In the genomic region with DNA sequence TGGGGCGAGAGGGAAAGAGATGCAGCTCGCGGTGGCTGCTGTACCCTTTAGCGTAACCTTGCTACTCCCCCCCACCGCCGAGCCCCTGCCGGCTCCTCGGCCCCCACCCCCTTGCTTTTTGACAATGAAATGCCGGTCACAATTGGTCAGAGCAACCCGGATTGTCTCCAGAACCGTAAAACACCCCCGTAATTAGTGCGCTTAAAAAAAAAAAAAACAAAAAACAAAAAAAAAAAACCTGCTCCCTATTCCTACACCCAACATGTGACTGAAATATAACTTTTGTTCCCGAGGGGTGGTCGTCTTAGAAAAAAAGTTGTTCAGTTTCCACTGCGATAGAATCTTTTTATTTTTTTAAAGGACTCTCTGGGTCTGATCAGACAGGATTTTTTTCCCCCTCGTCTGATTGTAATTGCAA, we compare ENCODE assay signal across 8 cellular contexts. TPM values are rescaled to one million over a fixed set of nuclear protein-coding genes. Genes with fewer than 3 reads are reported as not detected.
DNase-seq lines count a peak whose midpoint lies in the region; ATAC-seq and TF ChIP-seq lines count a peak whose summit lies in the region.

No MANE protein-coding gene starts in this region.

- DNase-seq in NCI-H1417 (lab: John Stamatoyannopoulos, UW), result peak in 2 of 3 experiments; percentile 66 to 88
- DNase-seq in NCI-H1417 treated with DMSO at 0.1 percent for 48 hours (lab: John Stamatoyannopoulos, UW), result no peak
- no peak for DNase-seq in activated CD8-positive, alpha-beta T cell treated with anti-CD3 and anti-CD28 coated beads for 36 hours
- DNase-seq in glutamatergic neuron, result peak; percentile 47
- DNase-seq in spleen, result no peak
- no peak for DNase-seq in Kasumi-1 (lab: John Stamatoyannopoulos, UW)
- no peak for DNase-seq in NCI-H510A treated with DMSO at 0.1 percent for 48 hours (lab: John Stamatoyannopoulos, UW)

- peaks cover 5% of the 10 kb centered on the region for H3K36me3 Mint-ChIP-seq in activated CD8-positive, alpha-beta T cell treated with anti-CD3 and anti-CD28 coated beads for 36 hours (ENCODE audit: low read depth)
- no peaks in the 10 kb centered on the region for H3K36me3 Mint-ChIP-seq in glutamatergic neuron (ENCODE audit: unreplicated experiment)

- POLR2A ChIA-PET in activated CD8-positive, alpha-beta T cell treated with anti-CD3 and anti-CD28 coated beads for 36 hours (lab: Charles Lee), result interaction anchor here (0.6 to 1.6 kb wide), 16 partner anchors 8 to 521 kb away, joined by 3 to 10 read pairs (median 4); no protein-coding TSS in a partner anchor

- peaks cover 36% of the 10 kb centered on the region for H3K4me1 Mint-ChIP-seq in activated CD8-positive, alpha-beta T cell treated with anti-CD3 and anti-CD28 coated beads for 36 hours (ENCODE audit: low read depth)
- H3K4me1 Mint-ChIP-seq in glutamatergic neuron (ENCODE audit: low read depth, unreplicated experiment), result peaks cover 21% of the 10 kb centered on the region

- H3K4me1 ChIP-seq in spleen, result peaks cover 30 to 56% (median 45%) of the 10 kb centered on the region in 6 donors

- peak overlapping the region; percentile 76 to 97 (median 96) for H3K27ac ChIP-seq in spleen

- H3K36me3 ChIP-seq in spleen, result no peaks in the 10 kb centered on the region

- intact Hi-C loops in activated CD8-positive, alpha-beta T cell treated with anti-CD3 and anti-CD28 coated beads for 36 hours (cut with micrococcal nuclease), result loop anchor here (5.0 to 10.0 kb wide), 2 partner anchors 117 to 255 kb away; no protein-coding TSS in a partner anchor
- intact Hi-C loops in spleen (cut with DNase I; ENCODE audit: low total_unique reads), result loop anchor here (5.0 kb wide), 1 partner anchor 77 kb away; no protein-coding TSS in a partner anchor

- no peak for TF ChIP-seq POLR2A in spleen (IDR thresholded peaks at IDR 0.05)

- ATAC-seq in activated CD8-positive, alpha-beta T cell treated with anti-CD3 and anti-CD28 coated beads for 36 hours, result no peak
- no peak for ATAC-seq in GM21786 (IDR thresholded peaks at IDR 0.05; ENCODE audit: unreplicated experiment)

- peak overlapping the region; percentile 95 for H3K27ac Mint-ChIP-seq in activated CD8-positive, alpha-beta T cell treated with anti-CD3 and anti-CD28 coated beads for 36 hours
- peak overlapping the region; percentile 96 for H3K27ac Mint-ChIP-seq in glutamatergic neuron (ENCODE audit: unreplicated experiment)

- peak overlapping the region; percentile 50 to 84 (median 80) for H3K4me3 ChIP-seq in spleen

- CTCF ChIA-PET in activated CD8-positive, alpha-beta T cell treated with anti-CD3 and anti-CD28 coated beads for 36 hours (lab: Charles Lee), result no interaction called here

- H3K9me3 ChIP-seq in spleen, result no peaks in the 10 kb centered on the region

- TF ChIP-seq CTCF in activated CD8-positive, alpha-beta T cell treated with anti-CD3 and anti-CD28 coated beads for 36 hours (IDR thresholded peaks at IDR 0.05), result no peak
- TF ChIP-seq CTCF in glutamatergic neuron (IDR thresholded peaks at IDR 0.05; ENCODE audit: partially characterized antibody, unreplicated experiment) (no peak), spleen (IDR thresholded peaks at IDR 0.05 in 8 of 11, conservative IDR thresholded peaks at IDR 0.05 in 3 of 11) (no peak)

- no peaks in the 10 kb centered on the region for H3K9me3 Mint-ChIP-seq in activated CD8-positive, alpha-beta T cell treated with anti-CD3 and anti-CD28 coated beads for 36 hours
- peaks cover 13% of the 10 kb centered on the region for H3K9me3 Mint-ChIP-seq in glutamatergic neuron (ENCODE audit: unreplicated experiment)

- H3K27me3 Mint-ChIP-seq in activated CD8-positive, alpha-beta T cell treated with anti-CD3 and anti-CD28 coated beads for 36 hours, result no peaks in the 10 kb centered on the region
- peaks cover 9% of the 10 kb centered on the region for H3K27me3 Mint-ChIP-seq in glutamatergic neuron (ENCODE audit: unreplicated experiment)

- peak overlapping the region; percentile 86 for H3K4me3 Mint-ChIP-seq in activated CD8-positive, alpha-beta T cell treated with anti-CD3 and anti-CD28 coated beads for 36 hours
- H3K4me3 Mint-ChIP-seq in glutamatergic neuron (ENCODE audit: unreplicated experiment), result peak overlapping the region; percentile 97

- WGBS in spleen, 5 donors, result 0% methylated on average over 11 to 17 of the region's 17 CpGs

- H3K27me3 ChIP-seq in spleen (replicated peaks in 1 of 7), result no peaks in the 10 kb centered on the region

RNA-seq across cellular contexts. Expression of gene ETV6, which starts 0.8 kb away (rescaled TPM):
- total RNA-seq in activated CD8-positive, alpha-beta T cell treated with anti-CD3 and anti-CD28 coated beads for 36 hours, result 10 to 100 TPM; 20.5 to 22.7 TPM
- total RNA-seq in glutamatergic neuron (ENCODE audit: unreplicated experiment) (10.1 TPM), spleen (100 to 1,000 TPM in 1 of 7 donors, 10 to 100 TPM in 6; 45.7 to 116 (median 86.2) TPM)
- polyA plus RNA-seq in spleen, result 10 to 100 TPM in 2 of 3 donors, 1 to 10 TPM in 1; 7.2 to 12.3 (median 10.6) TPM

Comparison
In these comparisons a context has a peak if more than half of its experiments do, and no peak if none do; other contexts are left out.
1. DNase-seq: peak in NCI-H1417 (2 of 3) and glutamatergic neuron (single experiment); none in NCI-H1417 treated with DMSO at 0.1 percent for 48 hours (single experiment), activated CD8-positive, alpha-beta T cell treated with anti-CD3 and anti-CD28 coated beads for 36 hours (single experiment), spleen (single experiment), Kasumi-1 (0 of 2) and NCI-H510A treated with DMSO at 0.1 percent for 48 hours (single experiment).